ENCODE assay signal across 9 cellular contexts in genomic region chr16:75341934-75342811, GRCh38.
DNase-seq lines count a peak whose midpoint lies in the region; ATAC-seq, FAIRE-seq and TF ChIP-seq lines count a peak whose summit lies in the region.
"Had no signal": no experiment of that assay in that cellular context is flagged by ENCODE, and none has a peak within 500 bp of the region (broad histone marks: within the 10 kb centered on the region; RNA-seq: fewer than 3 reads in every experiment).

No MANE protein-coding gene starts in this region.

- no peak overlapping the region for H3K27ac ChIP-seq in CD4-positive, CD25-positive, alpha-beta regulatory T cell (ENCODE audit: insufficient read depth, low read length, poor library complexity, severe bottlenecking)
- peak overlapping the region; percentile 82 for H3K27ac ChIP-seq in osteoblast (ENCODE audit: low read depth, low read length)

- intact Hi-C loops in activated T-helper 1 cell treated with anti-CD3 and anti-CD28 coated beads, Interleukin-12 subunit alpha, Interleukin-12 subunit beta, Interleukin-2, Interleukin-4 antibody, amounts not matched to agents 30 ng/mL and 10 ng/mL and 1 ng/mL, durations not matched to agents 14 hours and 24 hours and 36 hours (cut with micrococcal nuclease): no loop called here

- H3K4me1 Mint-ChIP-seq in CD4-positive, CD25-positive, alpha-beta regulatory T cell: peaks cover 4 to 14% (median 5%) of the 10 kb centered on the region in 4 donors
- H3K4me1 Mint-ChIP-seq in activated T-helper 1 cell treated with anti-CD3 and anti-CD28 coated beads, Interleukin-12 subunit alpha, Interleukin-12 subunit beta, Interleukin-2, Interleukin-4 antibody, amounts not matched to agents 30 ng/mL and 10 ng/mL and 1 ng/mL, durations not matched to agents 14 hours and 24 hours and 36 hours (ENCODE audit: low read depth): no peaks in the 10 kb centered on the region

- peak overlapping the region in 2 of 3 donors; percentile 8 to 28 for H3K27ac Mint-ChIP-seq in CD4-positive, CD25-positive, alpha-beta regulatory T cell
- no peak overlapping the region for H3K27ac Mint-ChIP-seq in activated T-helper 1 cell treated with anti-CD3 and anti-CD28 coated beads, Interleukin-12 subunit alpha, Interleukin-12 subunit beta, Interleukin-2, Interleukin-4 antibody, amounts not matched to agents 30 ng/mL and 10 ng/mL and 1 ng/mL, durations not matched to agents 14 hours and 24 hours and 36 hours

- no peaks in the 10 kb centered on the region for H4K20me1 ChIP-seq in osteoblast (ENCODE audit: insufficient read depth, low read length)

- FAIRE-seq in RCC 7860 (lab: Jason Lieb, UNC): no peak

- no peak overlapping the region for H3K4me3 Mint-ChIP-seq in CD4-positive, CD25-positive, alpha-beta regulatory T cell
- H3K4me3 Mint-ChIP-seq in activated T-helper 1 cell treated with anti-CD3 and anti-CD28 coated beads, Interleukin-12 subunit alpha, Interleukin-12 subunit beta, Interleukin-2, Interleukin-4 antibody, amounts not matched to agents 30 ng/mL and 10 ng/mL and 1 ng/mL, durations not matched to agents 14 hours and 24 hours and 36 hours: no peak overlapping the region

- ATAC-seq in CD4-positive, CD25-positive, alpha-beta regulatory T cell (ENCODE audit: low read depth in 2 of 2): no peak

- no peaks in the 10 kb centered on the region for H3K9me3 Mint-ChIP-seq in CD4-positive, CD25-positive, alpha-beta regulatory T cell
- H3K9me3 Mint-ChIP-seq in activated T-helper 1 cell treated with anti-CD3 and anti-CD28 coated beads, Interleukin-12 subunit alpha, Interleukin-12 subunit beta, Interleukin-2, Interleukin-4 antibody, amounts not matched to agents 30 ng/mL and 10 ng/mL and 1 ng/mL, durations not matched to agents 14 hours and 24 hours and 36 hours: no peaks in the 10 kb centered on the region

- no peaks in the 10 kb centered on the region for H3K27me3 Mint-ChIP-seq in CD4-positive, CD25-positive, alpha-beta regulatory T cell
- peaks cover 5% of the 10 kb centered on the region for H3K27me3 Mint-ChIP-seq in activated T-helper 1 cell treated with anti-CD3 and anti-CD28 coated beads, Interleukin-12 subunit alpha, Interleukin-12 subunit beta, Interleukin-2, Interleukin-4 antibody, amounts not matched to agents 30 ng/mL and 10 ng/mL and 1 ng/mL, durations not matched to agents 14 hours and 24 hours and 36 hours (ENCODE audit: insufficient read depth)

- H3K79me2 ChIP-seq in osteoblast (ENCODE audit: insufficient read depth, low read length): no peaks in the 10 kb centered on the region

- H3K36me3 Mint-ChIP-seq in CD4-positive, CD25-positive, alpha-beta regulatory T cell: peaks cover 39% of the 10 kb centered on the region
- H3K36me3 Mint-ChIP-seq in activated T-helper 1 cell treated with anti-CD3 and anti-CD28 coated beads, Interleukin-12 subunit alpha, Interleukin-12 subunit beta, Interleukin-2, Interleukin-4 antibody, amounts not matched to agents 30 ng/mL and 10 ng/mL and 1 ng/mL, durations not matched to agents 14 hours and 24 hours and 36 hours (ENCODE audit: low read depth): peaks cover 18% of the 10 kb centered on the region

- TF ChIP-seq CTCF in fibroblast of mammary gland (conservative IDR thresholded peaks at IDR 0.05; ENCODE audit: control insufficient read depth, insufficient read depth, low read depth, low read length) (no peak), osteoblast (IDR thresholded peaks at IDR 0.05; ENCODE audit: extremely low read depth, low read depth, low read length) (no peak)

- H3K4me2 ChIP-seq in osteoblast (ENCODE audit: insufficient read depth, low read length): peak overlapping the region; percentile 57

- H2AFZ ChIP-seq in osteoblast (ENCODE audit: low read length): no peak overlapping the region

- no peak for DNase-seq in CD4-positive, CD25-positive, alpha-beta regulatory T cell
- DNase-seq in RCC 7860 (ENCODE audit: low spot score) (peak; percentile 47), fibroblast of mammary gland (ENCODE audit: low read depth) (peak; percentile 89), osteoblast (ENCODE audit: insufficient read length, low spot score, missing footprints) (peak; percentile 76), T-helper 9 cell (no peak), amygdala (lab: John Stamatoyannopoulos, UW) (no peak), COR-L47 (lab: John Stamatoyannopoulos, UW) (no peak)
- no peak for DNase-seq in activated T-helper 1 cell treated with anti-CD3 and anti-CD28 coated beads, Interleukin-12 subunit alpha, Interleukin-12 subunit beta, Interleukin-2, Interleukin-4 antibody, amounts not matched to agents 30 ng/mL and 10 ng/mL and 1 ng/mL, durations not matched to agents 14 hours and 24 hours and 36 hours (ENCODE audit: low spot score)
- DNase-seq: hippocampal formation had no signal

- H3K36me3 ChIP-seq in CD4-positive, CD25-positive, alpha-beta regulatory T cell (ENCODE audit: control insufficient read depth, insufficient read depth, low read length): peaks cover 3% of the 10 kb centered on the region
- H3K36me3 ChIP-seq in osteoblast (ENCODE audit: insufficient read depth, low read length): no peaks in the 10 kb centered on the region

- no peaks in the 10 kb centered on the region for H3K9me3 ChIP-seq in CD4-positive, CD25-positive, alpha-beta regulatory T cell (ENCODE audit: control insufficient read depth in 2 of 2, low read length in 2 of 2)
- H3K9me3 ChIP-seq in osteoblast (ENCODE audit: low read depth, low read length): no peaks in the 10 kb centered on the region

- no peaks in the 10 kb centered on the region for H3K4me1 ChIP-seq in CD4-positive, CD25-positive, alpha-beta regulatory T cell (ENCODE audit: control insufficient read depth, insufficient read depth, low read length, poor library complexity, severe bottlenecking)
- peaks cover 39% of the 10 kb centered on the region for H3K4me1 ChIP-seq in osteoblast (ENCODE audit: insufficient read depth, low read length)

- no peaks in the 10 kb centered on the region for H3K27me3 ChIP-seq in CD4-positive, CD25-positive, alpha-beta regulatory T cell (ENCODE audit: control insufficient read depth, insufficient read depth, low read length)
- H3K27me3 ChIP-seq in osteoblast (ENCODE audit: insufficient read depth, low read length): no peaks in the 10 kb centered on the region

- H3K4me3 ChIP-seq in CD4-positive, CD25-positive, alpha-beta regulatory T cell (ENCODE audit: low read depth, low read length): no peak overlapping the region
- H3K4me3 ChIP-seq in fibroblast of mammary gland (ENCODE audit: control insufficient read depth, low read depth, low read length) (no peak overlapping the region), osteoblast (ENCODE audit: insufficient read depth, low read length) (no peak overlapping the region)

Comparison
In these comparisons a context has a peak if more than half of its experiments do, and no peak if none do; other contexts are left out.
1. DNase-seq: peak in RCC 7860 (single experiment), fibroblast of mammary gland (single experiment) and osteoblast (single experiment); none in CD4-positive, CD25-positive, alpha-beta regulatory T cell (0 of 3), T-helper 9 cell (single experiment), amygdala (0 of 56), COR-L47 (single experiment) and activated T-helper 1 cell treated with anti-CD3 and anti-CD28 coated beads, Interleukin-12 subunit alpha, Interleukin-12 subunit beta, Interleukin-2, Interleukin-4 antibody, amounts not matched to agents 30 ng/mL and 10 ng/mL and 1 ng/mL, durations not matched to agents 14 hours and 24 hours and 36 hours (single experiment).